ENCODE assay signal across 38 cellular contexts in the genomic region with DNA sequence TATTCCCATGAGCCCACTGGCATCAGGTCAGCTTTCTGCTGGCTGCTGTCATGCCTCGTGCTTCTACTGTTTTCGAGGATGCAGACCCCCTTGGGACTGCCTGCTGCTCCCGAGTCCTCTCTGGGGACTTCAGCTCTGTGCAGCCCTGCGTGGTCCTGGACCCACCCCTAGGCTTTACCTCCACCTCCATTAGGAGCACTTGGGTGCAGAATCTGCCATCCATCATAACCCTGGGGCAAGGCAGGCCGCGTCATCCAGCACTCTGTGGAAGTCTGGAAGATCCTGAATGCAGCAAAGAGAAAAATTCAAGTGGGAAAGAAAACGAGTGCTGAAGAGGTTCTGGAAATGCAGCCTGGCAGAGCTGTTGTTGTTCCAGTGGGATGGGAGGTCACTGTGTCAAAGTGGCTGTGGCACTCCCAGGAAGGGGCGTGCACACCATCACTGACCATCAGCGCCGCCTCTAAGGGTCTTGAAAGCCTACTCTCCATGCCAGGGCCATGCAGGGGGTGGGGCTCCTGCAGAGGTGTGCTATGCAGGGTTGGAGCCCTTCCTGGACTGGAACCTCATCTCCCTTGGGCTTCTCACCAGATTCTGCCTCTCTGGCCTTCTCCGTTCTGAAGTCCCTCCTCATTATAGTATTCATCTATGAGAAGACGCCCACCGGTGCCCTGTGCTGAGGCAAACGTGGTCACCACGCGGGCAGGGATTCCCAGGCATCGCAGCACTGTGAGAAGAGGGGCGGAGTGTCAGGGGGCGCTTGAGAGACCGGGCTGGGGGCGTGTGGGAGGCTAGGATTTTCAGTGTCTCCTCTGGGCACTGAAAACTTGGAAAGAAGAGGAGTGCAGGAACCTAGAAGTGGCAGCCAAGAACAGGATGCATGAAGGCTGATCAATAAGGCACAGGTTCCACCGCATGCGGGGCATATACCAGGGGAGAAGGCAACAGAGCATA. TPM values are rescaled to one million over a fixed set of nuclear protein-coding genes. Genes with fewer than 3 reads are reported as not detected.
"Had no signal": no experiment of that assay in that cellular context is flagged by ENCODE, and none has a peak within 500 bp of the region (broad histone marks: within the 10 kb centered on the region; RNA-seq: fewer than 3 reads in every experiment).

No MANE protein-coding gene starts in this region.

- H3K4me1 ChIP-seq: ascending aorta, parathyroid adenoma, stomach, tibial nerve had no signal

- H3K27me3 ChIP-seq: ascending aorta, cardiac muscle cell, hepatocyte, right atrium auricular region, tibial nerve had no signal

- H3K4me2 ChIP-seq: hepatocyte, smooth muscle cell had no signal

- H3K9me3 Mint-ChIP-seq: activated CD4-positive, alpha-beta memory T cell treated with anti-CD3 and anti-CD28 coated beads for 36 hours; activated CD4-positive, alpha-beta T cell treated with anti-CD3 and anti-CD28 coated beads, Interleukin-2, amount 10 ng/mL, durations not matched to agents 24 days and 14 days; activated naive CD4-positive, alpha-beta T cell treated with anti-CD3 and anti-CD28 coated beads, Interleukin-2, amount 10 ng/mL, durations not matched to agents 7 days and 5 days; activated naive CD8-positive, alpha-beta T cell treated with anti-CD3 and anti-CD28 coated beads, Interleukin-2, amount 10 ng/mL, durations not matched to agents 7 days and 5 days; activated T-cell treated with anti-CD3 and anti-CD28 coated beads, Interleukin-2, amount 50 U/mL, for 24 hours; brain; nephron; stimulated activated naive B cell treated with anti-CD40 and anti-IgM and Interleukin-4, amounts not matched to agents 10 μg/mL and 1 μg/mL and 100 μg/mL, for 72 hours had no signal

- FAIRE-seq: kidney had no signal

- H3K9ac ChIP-seq: parathyroid adenoma had no signal

- H3K4me3 ChIP-seq: ascending aorta, cardiac muscle cell, coronary artery, dorsolateral prefrontal cortex, gastroesophageal sphincter, hepatocyte, right atrium auricular region, smooth muscle cell, stomach, suprapubic skin, tibial nerve had no signal

- ATAC-seq: gastroesophageal sphincter; stimulated activated naive B cell treated with anti-CD40 and anti-IgM and Interleukin-4, amounts not matched to agents 10 μg/mL and 1 μg/mL and 100 μg/mL, for 72 hours had no signal

- H3K4me3 Mint-ChIP-seq: activated CD4-positive, alpha-beta memory T cell treated with anti-CD3 and anti-CD28 coated beads for 36 hours; activated CD4-positive, alpha-beta T cell treated with anti-CD3 and anti-CD28 coated beads, Interleukin-2, amount 10 ng/mL, durations not matched to agents 24 days and 14 days; activated naive CD4-positive, alpha-beta T cell treated with anti-CD3 and anti-CD28 coated beads, Interleukin-2, amount 10 ng/mL, durations not matched to agents 7 days and 5 days; activated naive CD8-positive, alpha-beta T cell treated with anti-CD3 and anti-CD28 coated beads, Interleukin-2, amount 10 ng/mL, durations not matched to agents 7 days and 5 days; activated T-cell treated with anti-CD3 and anti-CD28 coated beads, Interleukin-2, amount 50 U/mL, for 24 hours; brain; nephron; stimulated activated naive B cell treated with anti-CD40 and anti-IgM and Interleukin-4, amounts not matched to agents 10 μg/mL and 1 μg/mL and 100 μg/mL, for 72 hours had no signal

- H3K36me3 Mint-ChIP-seq: activated CD4-positive, alpha-beta memory T cell treated with anti-CD3 and anti-CD28 coated beads for 36 hours; activated naive CD4-positive, alpha-beta T cell treated with anti-CD3 and anti-CD28 coated beads, Interleukin-2, amount 10 ng/mL, durations not matched to agents 7 days and 5 days; activated naive CD8-positive, alpha-beta T cell treated with anti-CD3 and anti-CD28 coated beads, Interleukin-2, amount 10 ng/mL, durations not matched to agents 7 days and 5 days; brain; stimulated activated naive B cell treated with anti-CD40 and anti-IgM and Interleukin-4, amounts not matched to agents 10 μg/mL and 1 μg/mL and 100 μg/mL, for 72 hours had no signal

- DNase-seq: activated CD4-positive, alpha-beta memory T cell treated with anti-CD3 and anti-CD28 coated beads for 36 hours; activated CD4-positive, alpha-beta T cell treated with anti-CD3 and anti-CD28 coated beads, Interleukin-2, amount 10 ng/mL, durations not matched to agents 24 days and 14 days; activated CD4-positive, CD25-positive, alpha-beta regulatory T cell treated with anti-CD3 and anti-CD28 coated beads, Interleukin-2, amount 50 U/mL, for 72 hours; activated CD8-positive, alpha-beta memory T cell treated with anti-CD3 and anti-CD28 coated beads, Interleukin-2, amount 50 U/mL, for 4 hours; activated gamma-delta T cell; activated naive CD4-positive, alpha-beta T cell treated with anti-CD3 and anti-CD28 coated beads, Interleukin-2, amount 10 ng/mL, durations not matched to agents 7 days and 5 days; activated naive CD8-positive, alpha-beta T cell treated with anti-CD3 and anti-CD28 coated beads, Interleukin-2, amount 10 ng/mL, durations not matched to agents 7 days and 5 days; activated T-cell treated with anti-CD3 and anti-CD28 coated beads, Interleukin-2, amount 50 U/mL, for 24 hours; dorsolateral prefrontal cortex; effector memory CD4-positive, alpha-beta T cell; kidney; left colon; mammary epithelial cell; stimulated activated CD4-positive, alpha-beta T cell treated with anti-CD3 and anti-CD28 coated beads, Interleukin-1b, Interleukin-23, amount 100 ng/mL, for 48 hours; stimulated activated CD4-positive, alpha-beta T cell treated with anti-CD3 and anti-CD28 coated beads, Interleukin-4, amount 100 ng/mL, for 4 hours; stimulated activated CD8-positive, alpha-beta memory T cell treated with anti-CD3 and anti-CD28 coated beads, Interleukin-4, amount 100 ng/mL, for 48 hours; stimulated activated naive B cell treated with anti-CD40 and anti-IgM and Interleukin-4, amounts not matched to agents 10 μg/mL and 1 μg/mL and 100 μg/mL, for 72 hours; stomach; T1000 had no signal

- H3K27ac ChIP-seq: ascending aorta, cardiac muscle cell, coronary artery, dorsolateral prefrontal cortex, gastroesophageal sphincter, hepatocyte, parathyroid adenoma, right atrium auricular region, stomach, suprapubic skin, tibial nerve had no signal

- H3K4me1 Mint-ChIP-seq: activated naive CD4-positive, alpha-beta T cell treated with anti-CD3 and anti-CD28 coated beads, Interleukin-2, amount 10 ng/mL, durations not matched to agents 7 days and 5 days; brain; nephron had no signal

- H3K9me3 ChIP-seq: ascending aorta, gastroesophageal sphincter, right atrium auricular region, stomach, suprapubic skin, tibial nerve had no signal

- H3K27ac Mint-ChIP-seq: activated CD4-positive, alpha-beta memory T cell treated with anti-CD3 and anti-CD28 coated beads for 36 hours; activated CD4-positive, alpha-beta T cell treated with anti-CD3 and anti-CD28 coated beads, Interleukin-2, amount 10 ng/mL, durations not matched to agents 24 days and 14 days; activated naive CD4-positive, alpha-beta T cell treated with anti-CD3 and anti-CD28 coated beads, Interleukin-2, amount 10 ng/mL, durations not matched to agents 7 days and 5 days; activated naive CD8-positive, alpha-beta T cell treated with anti-CD3 and anti-CD28 coated beads, Interleukin-2, amount 10 ng/mL, durations not matched to agents 7 days and 5 days; activated T-cell treated with anti-CD3 and anti-CD28 coated beads, Interleukin-2, amount 50 U/mL, for 24 hours; brain; nephron; stimulated activated naive B cell treated with anti-CD40 and anti-IgM and Interleukin-4, amounts not matched to agents 10 μg/mL and 1 μg/mL and 100 μg/mL, for 72 hours had no signal

- H3K36me3 ChIP-seq: ascending aorta, cardiac muscle cell, gastroesophageal sphincter, right atrium auricular region, stomach, suprapubic skin, tibial nerve had no signal

RNA-seq across cellular contexts. Expression of gene EPB42, which starts 12.5 kb away (rescaled TPM):
- total RNA-seq: activated CD4-positive, alpha-beta memory T cell treated with anti-CD3 and anti-CD28 coated beads for 36 hours; activated CD4-positive, alpha-beta T cell treated with anti-CD3 and anti-CD28 coated beads, Interleukin-2, amount 10 ng/mL, durations not matched to agents 24 days and 14 days; activated CD8-positive, alpha-beta memory T cell treated with anti-CD3 and anti-CD28 coated beads for 36 hours; activated naive CD8-positive, alpha-beta T cell treated with anti-CD3 and anti-CD28 coated beads, Interleukin-2, amount 10 ng/mL, durations not matched to agents 7 days and 5 days; ascending aorta; fibroblast of lung; fibroblast of villous mesenchyme; kidney; left colon; mammary epithelial cell; pulmonary artery endothelial cell; smooth muscle cell; suprapubic skin had no signal
- polyA plus RNA-seq: fibroblast of lung, mammary epithelial cell, smooth muscle cell, stomach, urinary bladder had no signal

RNA-seq across cellular contexts. Expression of gene TGM5, which starts 58.4 kb away (rescaled TPM):
- total RNA-seq: activated CD4-positive, alpha-beta memory T cell treated with anti-CD3 and anti-CD28 coated beads for 36 hours; activated CD4-positive, alpha-beta T cell treated with anti-CD3 and anti-CD28 coated beads, Interleukin-2, amount 10 ng/mL, durations not matched to agents 24 days and 14 days; activated CD8-positive, alpha-beta memory T cell treated with anti-CD3 and anti-CD28 coated beads for 36 hours; ascending aorta; cardiac muscle cell; cerebellum; fibroblast of villous mesenchyme; hepatocyte; kidney; left colon; liver; pulmonary artery endothelial cell; stomach; tibial nerve had no signal
- polyA plus RNA-seq: cardiac muscle cell, hepatocyte, liver, mammary epithelial cell had no signal
